Comparison of ENCODE assay signal across 8 cellular contexts in the genomic region with DNA sequence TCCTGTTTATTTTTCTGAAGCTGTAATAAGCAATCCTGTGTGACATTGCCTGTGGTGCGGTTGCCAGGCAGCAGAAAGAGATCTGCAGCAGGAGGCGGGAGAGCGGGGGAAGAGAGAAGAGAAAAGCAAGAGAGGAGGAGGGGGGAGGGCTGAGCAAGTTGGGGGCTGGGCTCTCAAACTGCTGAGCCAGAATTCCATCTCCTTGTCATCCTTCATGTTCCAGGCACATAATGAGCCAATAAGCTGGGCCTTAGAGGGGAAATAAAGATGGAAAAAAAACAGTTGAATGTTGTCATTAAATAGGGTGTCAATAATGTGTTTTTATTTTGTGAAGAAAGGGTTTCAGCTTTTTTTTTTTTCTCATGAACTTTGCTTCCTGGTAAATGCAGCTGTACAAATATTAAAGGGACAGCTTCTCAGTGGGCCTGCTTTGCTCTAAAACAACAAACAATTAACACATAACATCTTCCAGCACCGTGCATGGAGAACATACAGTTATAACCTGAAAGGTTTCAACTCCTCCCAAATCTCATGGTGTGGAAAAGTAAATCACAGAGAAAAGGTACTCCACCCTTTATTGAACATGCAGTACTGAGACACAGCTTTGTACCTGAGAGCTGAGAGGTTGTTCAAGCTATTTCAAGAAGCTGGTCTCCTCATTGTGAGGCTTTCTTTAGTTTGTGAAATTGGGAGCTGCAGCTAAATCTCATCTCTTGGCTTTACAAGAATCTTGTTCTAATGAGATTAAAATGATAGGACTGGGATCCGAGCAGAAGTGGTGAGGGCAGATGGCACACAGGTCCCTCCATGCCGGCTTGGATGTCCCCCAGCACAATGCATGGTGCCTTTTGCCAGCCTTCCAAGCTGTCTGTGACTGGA.
DNase-seq lines count a peak whose midpoint lies in the region; ATAC-seq, FAIRE-seq and TF ChIP-seq lines count a peak whose summit lies in the region.

No MANE protein-coding gene starts in this region.

- H3K27me3 Mint-ChIP-seq in T-helper 17 cell, result peaks cover 4% of the 10 kb centered on the region

- peak overlapping the region; percentile 85 for H3K27ac Mint-ChIP-seq in T-helper 17 cell

- H2AFZ ChIP-seq in H1 (ENCODE audit: low read length) (peak overlapping the region; percentile 60; the same call in 1 of the 2 replicates), mesenchymal stem cell (ENCODE audit: low read depth, low read length) (no peak overlapping the region)

- no peak overlapping the region for H2BK15ac ChIP-seq in H1 (ENCODE audit: low read length)
- H2BK15ac ChIP-seq in mesenchymal stem cell (ENCODE audit: low read depth, poor library complexity, severe bottlenecking), result peak overlapping the region; percentile 70

- TF ChIP-seq EP300 in H1 (IDR thresholded peaks at IDR 0.05; ENCODE audit: borderline replicate concordance in 1 of 2, low read depth in 2 of 2, low read length in 2 of 2), result peak in 1 of 2 experiments; percentile 52; a peak in 1 of 3 replicates

- H3K4me3 ChIP-seq in H1 (ENCODE audit: extremely low read depth in 1 of 4, insufficient read depth in 2 of 4, low read depth in 3 of 4, low read length in 4 of 4), result peak overlapping the region in 1 of 4 experiments; percentile 26; a peak in 1 of 8 replicates
- no peak overlapping the region for H3K4me3 ChIP-seq in mesenchymal stem cell (ENCODE audit: insufficient read depth in 1 of 2, low read depth in 1 of 2, low read length in 2 of 2)

- DNase-seq in AG09319 (ENCODE audit: extremely low read depth, low read depth), result peak; percentile 86
- peak; percentile 97 for DNase-seq in NCI-H1092 treated with DMSO at 0.1 percent for 48 hours (lab: John Stamatoyannopoulos, UW)
- peak in 1 of 3 donors; percentile 10 for DNase-seq in T-helper 17 cell
- DNase-seq in H1 (ENCODE audit: low read depth in 1 of 2, low spot score in 2 of 2), result peak; percentile 44 to 56
- peak; percentile 91 for DNase-seq in mesenchymal stem cell
- peak; percentile 4 for DNase-seq in stimulated activated CD8-positive, alpha-beta memory T cell treated with anti-CD3 and anti-CD28 coated beads, Interleukin-4, amount 100 ng/mL, for 24 hours (ENCODE audit: low read depth)

- H3K4ac ChIP-seq in H1 (replicated peaks; ENCODE audit: insufficient read length, low read depth, low read length) (no peak overlapping the region), mesenchymal stem cell (ENCODE audit: low read depth in 1 of 2, low read length in 2 of 2) (peak overlapping the region in 1 of 2 experiments; percentile 34)

- H3K4me1 ChIP-seq in H1 (replicated peaks in 1 of 4; ENCODE audit: control insufficient read depth in 3 of 4, insufficient read depth in 4 of 4, low read length in 3 of 4), result peaks cover 0 to 12% (median 4%) of the 10 kb centered on the region in 4 experiments; a peak in 3 of 7 replicates
- peaks cover 6% of the 10 kb centered on the region for H3K4me1 ChIP-seq in mesenchymal stem cell (ENCODE audit: control insufficient read depth, insufficient read depth, low read depth, low read length)

- no peaks in the 10 kb centered on the region for H4K20me1 ChIP-seq in H1 (replicated peaks in 1 of 2; ENCODE audit: control insufficient read depth in 1 of 2, insufficient read depth in 2 of 2, low read length in 2 of 2)

- H3K9ac ChIP-seq in H1 (replicated peaks in 1 of 4; ENCODE audit: extremely low read depth in 1 of 4, low read depth in 3 of 4, low read length in 3 of 4) (no peak overlapping the region), mesenchymal stem cell (ENCODE audit: low read length) (peak overlapping the region; percentile 53)

- no peak overlapping the region for H4K8ac ChIP-seq in H1 (ENCODE audit: extremely low read depth, insufficient read depth, low read length)
- H4K8ac ChIP-seq in mesenchymal stem cell (ENCODE audit: low read length), result peak overlapping the region; percentile 85

- ATAC-seq in T-helper 17 cell (peak; percentile 89), GM19035 (IDR thresholded peaks at IDR 0.05; ENCODE audit: unreplicated experiment) (no peak), GM21825 (IDR thresholded peaks at IDR 0.05; ENCODE audit: unreplicated experiment) (no peak)

- no peaks in the 10 kb centered on the region for H3K36me3 ChIP-seq in H1 (ENCODE audit: control insufficient read depth in 2 of 4, insufficient read depth in 4 of 4, low read length in 3 of 4)
- H3K36me3 ChIP-seq in mesenchymal stem cell (ENCODE audit: control insufficient read depth in 1 of 2, insufficient read depth in 2 of 2, low read depth in 1 of 2, low read length in 2 of 2), result no peaks in the 10 kb centered on the region

- H2BK120ac ChIP-seq in H1 (replicated peaks; ENCODE audit: low read depth, low read length), result peak overlapping the region; percentile 1
- H2BK120ac ChIP-seq in mesenchymal stem cell (ENCODE audit: low read depth, low read length), result peak overlapping the region; percentile 45

- no peak overlapping the region for H2AK5ac ChIP-seq in H1 (ENCODE audit: low read depth, low read length)
- H2AK5ac ChIP-seq in mesenchymal stem cell (ENCODE audit: low read length, severe bottlenecking), result peak overlapping the region; percentile 36

- no peak overlapping the region for H4K91ac ChIP-seq in H1 (replicated peaks; ENCODE audit: insufficient read length, low read length)
- H4K91ac ChIP-seq in mesenchymal stem cell (ENCODE audit: low read length), result peak overlapping the region; percentile 70

- H3K27ac ChIP-seq in H1 (ENCODE audit: low read depth, low read length), result peak overlapping the region; percentile 68; the same call in 1 of the 2 replicates
- H3K27ac ChIP-seq in mesenchymal stem cell (ENCODE audit: low read length, poor library complexity, severe bottlenecking), result peak overlapping the region; percentile 14

- TF ChIP-seq CTCF in AG09319 (IDR thresholded peaks at IDR 0.05; ENCODE audit: low read depth, low read length) (no peak), H1 (IDR thresholded peaks at IDR 0.05; ENCODE audit: control extremely low read depth in 1 of 3, insufficient read depth in 1 of 3, low read depth in 1 of 3, low read length in 3 of 3) (no peak)

- CTCF ChIA-PET in H1 (lab: Charles Lee; ENCODE audit: partially characterized antibody), result interaction anchor here (0.6 to 2.3 kb wide), 21 partner anchors 9 to 1381 kb away, joined by 3 to 16 read pairs (median 3); no protein-coding TSS in a partner anchor

- H3K36me3 Mint-ChIP-seq in T-helper 17 cell (ENCODE audit: low read depth), result peaks cover 3% of the 10 kb centered on the region

- H3K79me2 ChIP-seq in H1 (ENCODE audit: control insufficient read depth in 1 of 2, insufficient read depth in 2 of 2, low read length in 2 of 2), result no peaks in the 10 kb centered on the region

- H3K23me2 ChIP-seq in H1 (ENCODE audit: low read depth, low read length), result no peaks in the 10 kb centered on the region

- H3K79me1 ChIP-seq in H1 (ENCODE audit: low read depth, low read length), result no peaks in the 10 kb centered on the region
- no peaks in the 10 kb centered on the region for H3K79me1 ChIP-seq in mesenchymal stem cell (replicated peaks; ENCODE audit: low read length, poor library complexity, severe bottlenecking)

- 0 out of 2 replicates have a peak overlapping the region, but pooled peaks have one; percentile 69 for H2BK20ac ChIP-seq in H1 (ENCODE audit: low read length)

- no peak overlapping the region for H3K14ac ChIP-seq in H1 (ENCODE audit: insufficient read length)
- peak overlapping the region in 1 of 2 experiments; percentile 13 for H3K14ac ChIP-seq in mesenchymal stem cell (ENCODE audit: low read length in 2 of 2)

- peak; percentile 32 for FAIRE-seq in H1 (lab: Jason Lieb, UNC)

- POLR2A ChIA-PET in H1 (lab: Charles Lee; ENCODE audit: partially characterized antibody), result interaction anchor here (0.7 kb wide), 1 partner anchor 158 kb away, joined by 3 read pairs; no protein-coding TSS in a partner anchor

- H3K9me3 ChIP-seq in T-helper 17 cell (ENCODE audit: control insufficient read depth, low read length, poor library complexity, severe bottlenecking), result no peaks in the 10 kb centered on the region
- H3K9me3 ChIP-seq in H1 (ENCODE audit: insufficient read depth in 2 of 2, low read depth in 1 of 2, low read length in 1 of 2), result no peaks in the 10 kb centered on the region
- H3K9me3 ChIP-seq in mesenchymal stem cell (ENCODE audit: control insufficient read depth, low read length), result no peaks in the 10 kb centered on the region

- 62% methylated on average over 3 of the region's 6 CpGs; no CpG with 5 or more reads in 1 of the 2 experiments for WGBS in H1 (ENCODE audit: extremely low coverage in 1 of 2, insufficient coverage in 1 of 2, insufficient read length in 1 of 2, insufficient replicate concordance in 2 of 2, low coverage in 1 of 2, low lambda C conversion rate in 2 of 2, missing lambda C conversion rate in 1 of 2), 2 experiments
- 24% methylated on average over 5 of the region's 6 CpGs for WGBS in mesenchymal stem cell

- TF ChIP-seq POLR2A in H1 (IDR thresholded peaks at IDR 0.05; ENCODE audit: control extremely low read depth in 1 of 2, low read depth in 2 of 2, low read length in 2 of 2), result no peak

- no peak overlapping the region for H3K56ac ChIP-seq in H1 (replicated peaks; ENCODE audit: insufficient read length, low read depth, low read length)

- H3K18ac ChIP-seq in H1 (ENCODE audit: extremely low read depth, low read length), result no peak overlapping the region; the same call in 1 of the 2 replicates
- peak overlapping the region; percentile 25 to 77 for H3K18ac ChIP-seq in mesenchymal stem cell (ENCODE audit: low read depth in 1 of 2, low read length in 2 of 2)

- no peak overlapping the region for H4K5ac ChIP-seq in H1 (ENCODE audit: insufficient read length, low read depth, low read length)

- H3K4me3 Mint-ChIP-seq in T-helper 17 cell, result peak overlapping the region; percentile 58

- TF ChIP-seq RAD21 in H1 (IDR thresholded peaks at IDR 0.05 in 1 of 2, conservative IDR thresholded peaks at IDR 0.05 in 1 of 2; ENCODE audit: low read depth in 2 of 2, low read length in 2 of 2), result peak in 1 of 2 experiments; percentile 17; a peak in 1 of 4 replicates

- H2BK5ac ChIP-seq in H1 (ENCODE audit: low read depth, low read length) (no peak overlapping the region; the same call in 1 of the 2 replicates), mesenchymal stem cell (ENCODE audit: low read depth, low read length, poor library complexity, severe bottlenecking) (no peak overlapping the region)

- H3K4me1 Mint-ChIP-seq in T-helper 17 cell, result peaks cover 15% of the 10 kb centered on the region

- H3K27me3 ChIP-seq in H1 (replicated peaks in 1 of 4; ENCODE audit: control insufficient read depth in 3 of 4, extremely low read depth in 1 of 4, insufficient read depth in 3 of 4, low read length in 3 of 4) (no peaks in the 10 kb centered on the region), mesenchymal stem cell (ENCODE audit: control insufficient read depth in 1 of 2, insufficient read depth in 1 of 2, low read length in 2 of 2) (no peaks in the 10 kb centered on the region)

- H3K4me2 ChIP-seq in H1 (ENCODE audit: insufficient read depth in 1 of 2, low read depth in 2 of 2, low read length in 2 of 2) (peak overlapping the region in 1 of 2 experiments; percentile 22; a peak in 1 of 4 replicates), mesenchymal stem cell (ENCODE audit: low read length, poor library complexity, severe bottlenecking) (no peak overlapping the region)

- no peak overlapping the region for H3K23ac ChIP-seq in H1 (ENCODE audit: insufficient read length)
- no peak overlapping the region for H3K23ac ChIP-seq in mesenchymal stem cell (ENCODE audit: low read length in 2 of 2)

- H2BK12ac ChIP-seq in H1 (ENCODE audit: low read depth, low read length) (0 out of 2 replicates have a peak overlapping the region, but pooled peaks have one; percentile 4), mesenchymal stem cell (ENCODE audit: low read length in 2 of 2) (peak overlapping the region; percentile 40 to 93)
